In the genomic region with DNA sequence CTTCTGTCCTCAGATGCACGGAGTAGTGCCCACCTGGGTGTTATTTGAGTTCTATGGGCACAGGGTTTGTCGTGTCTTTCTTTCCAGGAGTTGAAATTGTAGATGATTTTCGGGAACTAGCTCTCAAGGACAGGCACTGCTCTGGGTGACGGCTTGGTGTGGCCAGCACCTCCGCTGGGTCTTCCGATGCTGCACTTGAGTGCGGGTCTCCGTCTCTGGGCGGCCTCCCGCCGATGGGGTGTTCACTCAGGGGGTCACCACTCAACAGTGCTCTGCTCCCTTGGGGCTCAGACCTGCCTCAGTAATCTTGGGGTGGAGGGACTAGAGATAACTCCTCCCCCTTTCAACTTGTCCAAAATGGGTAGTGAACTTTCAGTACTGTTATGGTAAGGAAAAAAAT, we compare ENCODE assay signal across 36 cellular contexts. TPM values are rescaled to one million over a fixed set of nuclear protein-coding genes. Genes with fewer than 3 reads are reported as not detected.
"Had no signal": no experiment of that assay in that cellular context is flagged by ENCODE, and none has a peak within 500 bp of the region (broad histone marks: within the 10 kb centered on the region; RNA-seq: fewer than 3 reads in every experiment).

No MANE protein-coding gene starts in this region.

- H3K4me1 ChIP-seq: ascending aorta had no signal

- H3K36me3 ChIP-seq: ascending aorta, cardiac muscle cell had no signal

- H3K27ac Mint-ChIP-seq: activated B cell treated with CpG ODN at 0.5 μM for 24 hours; activated CD4-positive, alpha-beta memory T cell treated with anti-CD3 and anti-CD28 coated beads for 36 hours; activated CD4-positive, alpha-beta T cell treated with anti-CD3 and anti-CD28 coated beads, Interleukin-2, amount 10 ng/mL, durations not matched to agents 24 days and 14 days; activated CD8-positive, alpha-beta T cell treated with anti-CD3 and anti-CD28 coated beads for 36 hours; activated naive CD4-positive, alpha-beta T cell treated with anti-CD3 and anti-CD28 coated beads, Interleukin-2, amount 10 ng/mL, durations not matched to agents 7 days and 5 days; activated naive CD4-positive, alpha-beta T cell treated with anti-CD3 and anti-CD28 coated beads, Interleukin-2, amount 50 U/mL, for 24 hours; activated naive CD8-positive, alpha-beta T cell; activated naive CD8-positive, alpha-beta T cell treated with anti-CD3 and anti-CD28 coated beads, Interleukin-2, amount 10 ng/mL, durations not matched to agents 7 days and 5 days; activated naive CD8-positive, alpha-beta T cell treated with anti-CD3 and anti-CD28 coated beads, Interleukin-2, amount 50 U/mL, for 24 hours; activated T-helper 2 cell treated with anti-CD3 and anti-CD28 coated beads, Interferon-gamma antibody, Interleukin-2, Interleukin-4, amounts not matched to agents 10 μg/mL and 5 μg/mL and 100 μg/mL, durations not matched to agents 14 hours and 24 hours and 36 hours; T-helper 1 cell treated with Interleukin-12 subunit alpha and Interleukin-12 subunit beta and Interleukin-4 antibody, amounts not matched to agents 30 μg/mL and 1 μg/mL, for 36 hours; T-helper 2 cell treated with Interferon-gamma antibody and Interleukin-4, amounts not matched to agents 5 μg/mL and 100 μg/mL, for 36 hours had no signal

- ATAC-seq: activated CD8-positive, alpha-beta T cell treated with anti-CD3 and anti-CD28 coated beads for 36 hours; activated naive CD8-positive, alpha-beta T cell treated with anti-CD3 and anti-CD28 coated beads, Interleukin-2, amount 50 U/mL, for 24 hours had no signal

- H3K36me3 Mint-ChIP-seq: activated CD4-positive, alpha-beta memory T cell treated with anti-CD3 and anti-CD28 coated beads for 36 hours; activated naive CD4-positive, alpha-beta T cell treated with anti-CD3 and anti-CD28 coated beads, Interleukin-2, amount 10 ng/mL, durations not matched to agents 7 days and 5 days; activated naive CD4-positive, alpha-beta T cell treated with anti-CD3 and anti-CD28 coated beads, Interleukin-2, amount 50 U/mL, for 24 hours; activated naive CD8-positive, alpha-beta T cell; activated naive CD8-positive, alpha-beta T cell treated with anti-CD3 and anti-CD28 coated beads, Interleukin-2, amount 10 ng/mL, durations not matched to agents 7 days and 5 days; brain had no signal

- DNase-seq: activated B cell treated with CpG ODN at 0.5 μM for 24 hours; activated CD4-positive, alpha-beta memory T cell treated with anti-CD3 and anti-CD28 coated beads for 36 hours; activated CD4-positive, alpha-beta T cell treated with anti-CD3 and anti-CD28 coated beads for 4 hours; activated CD4-positive, alpha-beta T cell treated with anti-CD3 and anti-CD28 coated beads, Interleukin-2, amount 10 ng/mL, durations not matched to agents 24 days and 14 days; activated CD4-positive, alpha-beta T cell treated with anti-CD3 and anti-CD28 coated beads, Interleukin-2, amount 50 U/mL, for 1 hour; activated CD4-positive, alpha-beta T cell treated with anti-CD3 and anti-CD28 coated beads, Interleukin-2, amount 50 U/mL, for 4 hours; activated CD4-positive, CD25-positive, alpha-beta regulatory T cell treated with anti-CD3 and anti-CD28 coated beads, Interleukin-2, amount 50 U/mL, for 72 hours; activated CD8-positive, alpha-beta memory T cell treated with anti-CD3 and anti-CD28 coated beads, Interleukin-2, amount 50 U/mL, for 4 hours; activated CD8-positive, alpha-beta T cell treated with anti-CD3 and anti-CD28 coated beads for 36 hours; activated effector memory CD4-positive, alpha-beta T cell treated with Interleukin-2 at 50 U/mL for 16 hours; activated gamma-delta T cell; activated naive CD4-positive, alpha-beta T cell treated with anti-CD3 and anti-CD28 coated beads, Interleukin-2, amount 10 ng/mL, durations not matched to agents 7 days and 5 days; activated naive CD4-positive, alpha-beta T cell treated with Interleukin-2 at 50 U/mL for 16 hours; activated naive CD8-positive, alpha-beta T cell treated with anti-CD3 and anti-CD28 coated beads, Interleukin-2, amount 10 ng/mL, durations not matched to agents 7 days and 5 days; activated naive CD8-positive, alpha-beta T cell treated with anti-CD3 and anti-CD28 coated beads, Interleukin-2, amount 50 U/mL, for 24 hours; activated T-cell treated with anti-CD3 and anti-CD28 coated beads for 4 hours; activated T-cell treated with anti-CD3 and anti-CD28 coated beads, Interleukin-2, amount 50 U/mL, for 1 hour; activated T-cell treated with anti-CD3 and anti-CD28 coated beads, Interleukin-2, amount 50 U/mL, for 48 hours; amygdala; anterior cingulate cortex; SW 1271; T-helper 1 cell; T-helper 2 cell; T-helper 9 cell had no signal

- H3K4me3 ChIP-seq: ascending aorta, cardiac muscle cell had no signal

- H3K9me3 ChIP-seq: ascending aorta had no signal

- H3K9me3 Mint-ChIP-seq: activated B cell treated with CpG ODN at 0.5 μM for 24 hours; activated CD4-positive, alpha-beta memory T cell treated with anti-CD3 and anti-CD28 coated beads for 36 hours; activated CD4-positive, alpha-beta T cell treated with anti-CD3 and anti-CD28 coated beads, Interleukin-2, amount 10 ng/mL, durations not matched to agents 24 days and 14 days; activated CD8-positive, alpha-beta T cell treated with anti-CD3 and anti-CD28 coated beads for 36 hours; activated naive CD4-positive, alpha-beta T cell treated with anti-CD3 and anti-CD28 coated beads, Interleukin-2, amount 10 ng/mL, durations not matched to agents 7 days and 5 days; activated naive CD4-positive, alpha-beta T cell treated with anti-CD3 and anti-CD28 coated beads, Interleukin-2, amount 50 U/mL, for 24 hours; activated naive CD8-positive, alpha-beta T cell treated with anti-CD3 and anti-CD28 coated beads, Interleukin-2, amount 10 ng/mL, durations not matched to agents 7 days and 5 days; activated naive CD8-positive, alpha-beta T cell treated with anti-CD3 and anti-CD28 coated beads, Interleukin-2, amount 50 U/mL, for 24 hours; activated T-helper 2 cell treated with anti-CD3 and anti-CD28 coated beads, Interferon-gamma antibody, Interleukin-2, Interleukin-4, amounts not matched to agents 10 μg/mL and 5 μg/mL and 100 μg/mL, durations not matched to agents 14 hours and 24 hours and 36 hours; T-helper 1 cell treated with Interleukin-12 subunit alpha and Interleukin-12 subunit beta and Interleukin-4 antibody, amounts not matched to agents 30 μg/mL and 1 μg/mL, for 36 hours; T-helper 2 cell treated with Interferon-gamma antibody and Interleukin-4, amounts not matched to agents 5 μg/mL and 100 μg/mL, for 36 hours had no signal

- H3K27ac ChIP-seq: ascending aorta, cardiac muscle cell, VCaP had no signal

- H3K4me3 Mint-ChIP-seq: activated B cell treated with CpG ODN at 0.5 μM for 24 hours; activated CD4-positive, alpha-beta memory T cell treated with anti-CD3 and anti-CD28 coated beads for 36 hours; activated CD4-positive, alpha-beta T cell treated with anti-CD3 and anti-CD28 coated beads, Interleukin-2, amount 10 ng/mL, durations not matched to agents 24 days and 14 days; activated CD8-positive, alpha-beta T cell treated with anti-CD3 and anti-CD28 coated beads for 36 hours; activated naive CD4-positive, alpha-beta T cell treated with anti-CD3 and anti-CD28 coated beads, Interleukin-2, amount 10 ng/mL, durations not matched to agents 7 days and 5 days; activated naive CD4-positive, alpha-beta T cell treated with anti-CD3 and anti-CD28 coated beads, Interleukin-2, amount 50 U/mL, for 24 hours; activated naive CD8-positive, alpha-beta T cell; activated naive CD8-positive, alpha-beta T cell treated with anti-CD3 and anti-CD28 coated beads, Interleukin-2, amount 10 ng/mL, durations not matched to agents 7 days and 5 days; activated naive CD8-positive, alpha-beta T cell treated with anti-CD3 and anti-CD28 coated beads, Interleukin-2, amount 50 U/mL, for 24 hours; T-helper 1 cell treated with Interleukin-12 subunit alpha and Interleukin-12 subunit beta and Interleukin-4 antibody, amounts not matched to agents 30 μg/mL and 1 μg/mL, for 36 hours; T-helper 2 cell treated with Interferon-gamma antibody and Interleukin-4, amounts not matched to agents 5 μg/mL and 100 μg/mL, for 36 hours had no signal

- H3K27me3 Mint-ChIP-seq: activated B cell treated with CpG ODN at 0.5 μM for 24 hours; activated CD4-positive, alpha-beta memory T cell treated with anti-CD3 and anti-CD28 coated beads for 36 hours; activated CD4-positive, alpha-beta T cell treated with anti-CD3 and anti-CD28 coated beads, Interleukin-2, amount 10 ng/mL, durations not matched to agents 24 days and 14 days; activated CD8-positive, alpha-beta T cell treated with anti-CD3 and anti-CD28 coated beads for 36 hours; activated naive CD4-positive, alpha-beta T cell treated with anti-CD3 and anti-CD28 coated beads, Interleukin-2, amount 50 U/mL, for 24 hours; activated naive CD8-positive, alpha-beta T cell; activated naive CD8-positive, alpha-beta T cell treated with anti-CD3 and anti-CD28 coated beads, Interleukin-2, amount 50 U/mL, for 24 hours had no signal

RNA-seq across cellular contexts. Expression of a gene that starts 2.5 kb away (rescaled TPM):
- polyA plus RNA-seq: cardiac muscle cell had no signal

RNA-seq across cellular contexts. Expression of a gene that starts 12.6 kb away (rescaled TPM):
- total RNA-seq: activated B cell treated with CpG ODN at 0.5 μM for 24 hours; activated CD4-positive, alpha-beta memory T cell treated with anti-CD3 and anti-CD28 coated beads for 36 hours; activated CD4-positive, alpha-beta T cell treated with anti-CD3 and anti-CD28 coated beads, Interleukin-2, amount 10 ng/mL, durations not matched to agents 24 days and 14 days; activated CD8-positive, alpha-beta memory T cell treated with anti-CD3 and anti-CD28 coated beads for 36 hours; activated CD8-positive, alpha-beta T cell treated with anti-CD3 and anti-CD28 coated beads for 36 hours; activated naive CD8-positive, alpha-beta T cell treated with anti-CD3 and anti-CD28 coated beads, Interleukin-2, amount 10 ng/mL, durations not matched to agents 7 days and 5 days; activated T-helper 2 cell treated with anti-CD3 and anti-CD28 coated beads, Interferon-gamma antibody, Interleukin-2, Interleukin-4, amounts not matched to agents 10 μg/mL and 5 μg/mL and 100 μg/mL, durations not matched to agents 14 hours and 24 hours and 36 hours; ascending aorta; bronchial epithelial cell had no signal
- polyA plus RNA-seq: adipose tissue, cardiac muscle cell had no signal

RNA-seq across cellular contexts. Expression of a gene that starts 32.1 kb away (rescaled TPM):
- polyA plus RNA-seq: cardiac muscle cell had no signal
